ENCODE assay signal across 8 cellular contexts in the genomic region with DNA sequence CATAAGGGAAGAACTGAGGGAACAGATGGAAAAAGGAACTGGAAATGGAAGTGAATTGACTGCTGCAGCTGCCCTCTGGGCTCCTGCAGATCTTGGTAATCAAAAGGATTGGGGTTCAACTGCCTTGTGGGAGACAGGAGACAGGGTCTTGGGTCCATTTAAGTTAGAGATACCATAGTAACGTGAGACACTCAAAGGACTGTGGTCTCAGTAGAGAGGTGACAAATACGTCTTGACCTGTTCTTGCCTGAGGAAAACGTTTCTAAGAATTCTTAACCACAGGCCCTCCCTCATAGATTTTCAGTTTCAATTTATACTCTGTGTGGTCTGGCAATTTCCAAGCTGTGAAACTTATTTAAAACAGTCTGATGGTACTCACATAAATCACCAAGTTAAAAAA.
DNase-seq lines count a peak whose midpoint lies in the region; ATAC-seq and TF ChIP-seq lines count a peak whose summit lies in the region.

No MANE protein-coding gene starts in this region.

- CTCF ChIA-PET in MCF 10A (lab: Yijun Ruan, JAX), result no interaction called here

- peaks cover 2 to 4% (median 3%) of the 10 kb centered on the region in 3 donors for H3K27me3 Mint-ChIP-seq in immature natural killer cell (ENCODE audit: low read depth in 3 of 3)
- H3K27me3 Mint-ChIP-seq in MCF 10A (ENCODE audit: insufficient read depth, unreplicated experiment), result no peaks in the 10 kb centered on the region

- no peaks in the 10 kb centered on the region for H3K9me3 Mint-ChIP-seq in immature natural killer cell
- peaks cover 4% of the 10 kb centered on the region for H3K9me3 Mint-ChIP-seq in MCF 10A (ENCODE audit: unreplicated experiment)

- no TSS peak for BruUV-seq in MCF 10A (replicated peaks; lab: Mats Ljungman, UMichigan)

- peak overlapping the region; percentile 64 to 86 (median 71) for H3K4me3 Mint-ChIP-seq in immature natural killer cell
- H3K4me3 Mint-ChIP-seq in MCF 10A (ENCODE audit: unreplicated experiment), result no peak overlapping the region

- H3K36me3 Mint-ChIP-seq in immature natural killer cell, result peaks cover 4 to 34% (median 28%) of the 10 kb centered on the region in 3 donors
- peaks cover 14% of the 10 kb centered on the region for H3K36me3 Mint-ChIP-seq in MCF 10A (ENCODE audit: insufficient read depth, unreplicated experiment)

- intact Hi-C loops in MCF 10A (cut with micrococcal nuclease), result no loop called here

- H3K27ac Mint-ChIP-seq in immature natural killer cell, result peak overlapping the region; percentile 91 to 96 (median 94)
- H3K27ac Mint-ChIP-seq in MCF 10A (ENCODE audit: low read depth, unreplicated experiment), result no peak overlapping the region

- H3K4me1 Mint-ChIP-seq in immature natural killer cell (peaks cover 72 to 84% of the 10 kb centered on the region in 2 donors), MCF 10A (ENCODE audit: insufficient read depth, unreplicated experiment) (peaks cover under 1% of the 10 kb centered on the region)

- POLR2A ChIA-PET in MCF 10A (lab: Yijun Ruan, JAX), result interaction anchor here (0.7 to 1.3 kb wide), 2 partner anchors 11 to 105 kb away, joined by 4 to 5 read pairs; no protein-coding TSS in a partner anchor

- peak; percentile 92 for ATAC-seq in GM18861 (IDR thresholded peaks at IDR 0.05; ENCODE audit: unreplicated experiment)
- peak; percentile 92 for ATAC-seq in HG02610 (IDR thresholded peaks at IDR 0.05; ENCODE audit: unreplicated experiment)

- peak; percentile 10 for DNase-seq in NAMALWA (ENCODE audit: low spot score)
- peak; percentile 80 to 84 (median 83) for DNase-seq in immature natural killer cell
- no peak for DNase-seq in NCI-H774 (lab: John Stamatoyannopoulos, UW)
- no peak for DNase-seq in hippocampal formation (lab: John Stamatoyannopoulos, UW)
- DNase-seq in C1 segment of cervical spinal cord (lab: John Stamatoyannopoulos, UW), result no peak
- no peak for DNase-seq in MCF 10A (ENCODE audit: unreplicated experiment)

- no peak for TF ChIP-seq CTCF in MCF 10A (IDR thresholded peaks at IDR 0.05; ENCODE audit: unreplicated experiment)

Comparison
In these comparisons a context has a peak if more than half of its experiments do, and no peak if none do; other contexts are left out.
1. DNase-seq: peak in NAMALWA (single experiment) and immature natural killer cell (3 of 3); none in NCI-H774 (single experiment), hippocampal formation (0 of 2), C1 segment of cervical spinal cord (0 of 14) and MCF 10A (single experiment).